Comparison of ENCODE assay signal across 10 cellular contexts in the genomic region with DNA sequence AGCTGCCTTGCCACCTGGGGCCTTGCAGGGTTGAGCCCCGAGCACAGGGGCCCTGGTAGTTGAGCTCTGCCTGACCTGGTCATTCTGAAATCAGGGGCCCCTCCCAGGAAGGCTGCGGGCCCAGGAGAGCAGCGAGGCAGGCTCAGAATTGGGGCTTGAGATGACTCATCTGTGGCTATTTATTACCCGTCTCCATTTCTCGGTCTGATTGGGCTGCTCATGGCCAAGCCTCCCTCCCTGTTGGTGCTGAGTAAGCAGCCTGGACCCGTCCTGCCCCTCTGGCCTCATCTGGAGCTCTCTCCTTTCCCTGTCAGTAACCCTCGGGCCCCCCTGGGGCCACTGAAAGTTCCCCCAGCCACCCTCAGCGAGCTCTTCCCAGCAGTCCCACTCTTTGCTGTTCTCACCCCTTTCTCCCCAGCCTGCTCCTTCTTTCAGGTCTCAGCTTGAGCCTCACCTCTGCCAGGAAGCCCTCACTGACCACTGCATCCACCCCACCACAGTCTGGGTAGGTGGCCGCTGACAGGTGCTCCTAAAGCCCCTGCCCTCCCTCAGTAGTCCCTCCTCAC. TPM values are rescaled to one million over a fixed set of nuclear protein-coding genes. Genes with fewer than 3 reads are reported as not detected.
A peak's percentile ranks its signal among the peaks of the same experiment; 100 is the strongest.
DNase-seq lines count a peak whose midpoint lies in the region; ATAC-seq, FAIRE-seq and TF ChIP-seq lines count a peak whose summit lies in the region.
"Had no signal": no experiment of that assay in that cellular context is flagged by ENCODE, and none has a peak within 500 bp of the region (broad histone marks: within the 10 kb centered on the region; RNA-seq: fewer than 3 reads in every experiment).

No MANE protein-coding gene starts in this region.

- H2AFZ ChIP-seq in KMS-11 (ENCODE audit: low read depth): peak overlapping the region; percentile 55
- H2AFZ ChIP-seq in hepatocyte: no peak overlapping the region

- H3K36me3 ChIP-seq in KMS-11 (ENCODE audit: insufficient read depth) (no peaks in the 10 kb centered on the region), hepatocyte (replicated peaks; ENCODE audit: insufficient read depth, low read depth) (no peaks in the 10 kb centered on the region)

- no peaks in the 10 kb centered on the region for H3K9me3 Mint-ChIP-seq in activated T-cell treated with anti-CD3 and anti-CD28 coated beads, Interleukin-2, amount 50 U/mL, for 24 hours
- no peaks in the 10 kb centered on the region for H3K9me3 Mint-ChIP-seq in activated naive CD4-positive, alpha-beta T cell treated with anti-CD3 and anti-CD28 coated beads, Interleukin-2, amount 50 U/mL, for 72 hours
- H3K9me3 Mint-ChIP-seq in stimulated activated memory B cell treated with anti-CD40 and anti-IgM and Interleukin-4, amounts not matched to agents 10 μg/mL and 1 μg/mL and 100 μg/mL, for 72 hours: no peaks in the 10 kb centered on the region

- H3K9me2 ChIP-seq in hepatocyte (replicated peaks; ENCODE audit: insufficient read depth): no peaks in the 10 kb centered on the region

- no peaks in the 10 kb centered on the region for H3K9me3 ChIP-seq in hepatocyte (ENCODE audit: low read depth)

- peak; percentile 54 for DNase-seq in activated T-cell treated with anti-CD3 and anti-CD28 coated beads, Interleukin-2, amount 50 U/mL, for 24 hours
- no peak for DNase-seq in activated T-cell treated with anti-CD3 and anti-CD28 coated beads for 4 hours
- DNase-seq in H54 (ENCODE audit: insufficient read length, low spot score): peak; percentile 74
- peak; percentile 45 to 64 for DNase-seq in activated naive CD4-positive, alpha-beta T cell treated with anti-CD3 and anti-CD28 coated beads, Interleukin-2, amount 50 U/mL, for 72 hours (ENCODE audit: low spot score in 2 of 2)
- peak; percentile 85 for DNase-seq in hepatocyte (ENCODE audit: low spot score)
- no peak for DNase-seq in putamen (ENCODE audit: low spot score)

- peak; percentile 96 for FAIRE-seq in H54 (lab: Jason Lieb, UNC)
- FAIRE-seq: colon, G401.6 had no signal

- H3K27ac Mint-ChIP-seq in activated T-cell treated with anti-CD3 and anti-CD28 coated beads, Interleukin-2, amount 50 U/mL, for 24 hours: peak overlapping the region; percentile 70
- H3K27ac Mint-ChIP-seq in activated naive CD4-positive, alpha-beta T cell treated with anti-CD3 and anti-CD28 coated beads, Interleukin-2, amount 50 U/mL, for 72 hours: peak overlapping the region; percentile 22 to 66
- H3K27ac Mint-ChIP-seq in stimulated activated memory B cell treated with anti-CD40 and anti-IgM and Interleukin-4, amounts not matched to agents 10 μg/mL and 1 μg/mL and 100 μg/mL, for 72 hours: peak overlapping the region; percentile 92

- H3K79me2 ChIP-seq in KMS-11 (ENCODE audit: insufficient read depth, low read depth) (no peaks in the 10 kb centered on the region), hepatocyte (no peaks in the 10 kb centered on the region)

- no peaks in the 10 kb centered on the region for H3K36me3 Mint-ChIP-seq in activated T-cell treated with anti-CD3 and anti-CD28 coated beads, Interleukin-2, amount 50 U/mL, for 24 hours (ENCODE audit: low read depth)
- H3K36me3 Mint-ChIP-seq in activated naive CD4-positive, alpha-beta T cell treated with anti-CD3 and anti-CD28 coated beads, Interleukin-2, amount 50 U/mL, for 72 hours: peaks cover 0 to 4% of the 10 kb centered on the region in 2 donors
- H3K36me3 Mint-ChIP-seq in stimulated activated memory B cell treated with anti-CD40 and anti-IgM and Interleukin-4, amounts not matched to agents 10 μg/mL and 1 μg/mL and 100 μg/mL, for 72 hours: no peaks in the 10 kb centered on the region

- TF ChIP-seq POLR2A in H54 (IDR thresholded peaks at IDR 0.05; ENCODE audit: low read depth, low read length): no peak

- H3K9ac ChIP-seq in KMS-11: peak overlapping the region; percentile 45; the same call in 1 of the 2 replicates

- H3K4me1 ChIP-seq in KMS-11 (ENCODE audit: low read depth, poor library complexity, severe bottlenecking) (peaks cover 76% of the 10 kb centered on the region), hepatocyte (ENCODE audit: insufficient read depth) (peaks cover 13% of the 10 kb centered on the region)

- no peaks in the 10 kb centered on the region for H3K27me3 ChIP-seq in KMS-11 (ENCODE audit: insufficient read depth, low read depth)
- H3K27me3 ChIP-seq in hepatocyte: no peaks in the 10 kb centered on the region

- peaks cover 3% of the 10 kb centered on the region for H3K27me3 Mint-ChIP-seq in activated T-cell treated with anti-CD3 and anti-CD28 coated beads, Interleukin-2, amount 50 U/mL, for 24 hours
- H3K27me3 Mint-ChIP-seq in stimulated activated memory B cell treated with anti-CD40 and anti-IgM and Interleukin-4, amounts not matched to agents 10 μg/mL and 1 μg/mL and 100 μg/mL, for 72 hours: no peaks in the 10 kb centered on the region

- H3K4me3 Mint-ChIP-seq in activated T-cell treated with anti-CD3 and anti-CD28 coated beads, Interleukin-2, amount 50 U/mL, for 24 hours: no peak overlapping the region
- H3K4me3 Mint-ChIP-seq in stimulated activated memory B cell treated with anti-CD40 and anti-IgM and Interleukin-4, amounts not matched to agents 10 μg/mL and 1 μg/mL and 100 μg/mL, for 72 hours: peak overlapping the region; percentile 69

- WGBS in hepatocyte (ENCODE audit: low lambda C conversion rate, missing lambda C conversion rate): 19% methylated on average over 8 of the region's 9 CpGs

- H3K4me2 ChIP-seq in KMS-11 (peak overlapping the region; percentile 99), hepatocyte (peak overlapping the region; percentile 57)

- TF ChIP-seq CTCF in KMS-11 (conservative IDR thresholded peaks at IDR 0.05; ENCODE audit: low read depth, low read length) (no peak), hepatocyte (IDR thresholded peaks at IDR 0.05; ENCODE audit: poor library complexity) (no peak)

- H3K4me3 ChIP-seq in KMS-11 (IDR thresholded peaks at IDR 0.05; ENCODE audit: insufficient read depth, low read depth, low read length): peak overlapping the region; percentile 2
- H3K4me3 ChIP-seq in hepatocyte: no peak overlapping the region

- H3K27ac ChIP-seq in KMS-11 (peak overlapping the region; percentile 70), hepatocyte (peak overlapping the region; percentile 64)

- H4K20me1 ChIP-seq in KMS-11 (ENCODE audit: insufficient read depth): no peaks in the 10 kb centered on the region
- H4K20me1 ChIP-seq in hepatocyte (ENCODE audit: insufficient read depth, poor library complexity, severe bottlenecking): no peaks in the 10 kb centered on the region

- ATAC-seq in activated naive CD4-positive, alpha-beta T cell treated with anti-CD3 and anti-CD28 coated beads, Interleukin-2, amount 50 U/mL, for 72 hours: peak; percentile 19
- peak; percentile 89 for ATAC-seq in stimulated activated memory B cell treated with anti-CD40 and anti-IgM and Interleukin-4, amounts not matched to agents 10 μg/mL and 1 μg/mL and 100 μg/mL, for 72 hours

- peaks cover 50% of the 10 kb centered on the region for H3K4me1 Mint-ChIP-seq in activated T-cell treated with anti-CD3 and anti-CD28 coated beads, Interleukin-2, amount 50 U/mL, for 24 hours (ENCODE audit: low read depth)
- peaks cover 51% of the 10 kb centered on the region for H3K4me1 Mint-ChIP-seq in stimulated activated memory B cell treated with anti-CD40 and anti-IgM and Interleukin-4, amounts not matched to agents 10 μg/mL and 1 μg/mL and 100 μg/mL, for 72 hours

RNA-seq across cellular contexts. Expression of a gene that starts 11.0 kb away (rescaled TPM):
- 10 to 100 TPM in 1 of 2 donors, under 1 TPM in 1; 0.84 to 41.5 TPM for total RNA-seq in activated naive CD4-positive, alpha-beta T cell treated with anti-CD3 and anti-CD28 coated beads, Interleukin-2, amount 50 U/mL, for 72 hours
- not detected in 2 replicates for total RNA-seq in hepatocyte
- not detected in 2 replicates for polyA plus RNA-seq in hepatocyte

RNA-seq across cellular contexts. Expression of a gene that starts 32.8 kb away (rescaled TPM):
- 10 to 100 TPM; 30.8 to 50.4 TPM for total RNA-seq in activated naive CD4-positive, alpha-beta T cell treated with anti-CD3 and anti-CD28 coated beads, Interleukin-2, amount 50 U/mL, for 72 hours
- 20.6 TPM in 2 replicates for total RNA-seq in hepatocyte
- polyA plus RNA-seq in hepatocyte: 39.6 and 45.2 TPM in 2 replicates

Comparison
In these comparisons a context has a peak if more than half of its experiments do, and no peak if none do; other contexts are left out.
1. DNase-seq: peak in activated T-cell treated with anti-CD3 and anti-CD28 coated beads, Interleukin-2, amount 50 U/mL, for 24 hours (single experiment), H54 (single experiment), activated naive CD4-positive, alpha-beta T cell treated with anti-CD3 and anti-CD28 coated beads, Interleukin-2, amount 50 U/mL, for 72 hours (2 of 2) and hepatocyte (single experiment); none in activated T-cell treated with anti-CD3 and anti-CD28 coated beads for 4 hours (single experiment) and putamen (single experiment).
2. Peak in every context shown above with its lines, with median percentiles within 50 percentile points of each other: H3K27ac Mint-ChIP-seq.